Comparison of ENCODE assay signal across 1 cellular context in the genomic region with DNA sequence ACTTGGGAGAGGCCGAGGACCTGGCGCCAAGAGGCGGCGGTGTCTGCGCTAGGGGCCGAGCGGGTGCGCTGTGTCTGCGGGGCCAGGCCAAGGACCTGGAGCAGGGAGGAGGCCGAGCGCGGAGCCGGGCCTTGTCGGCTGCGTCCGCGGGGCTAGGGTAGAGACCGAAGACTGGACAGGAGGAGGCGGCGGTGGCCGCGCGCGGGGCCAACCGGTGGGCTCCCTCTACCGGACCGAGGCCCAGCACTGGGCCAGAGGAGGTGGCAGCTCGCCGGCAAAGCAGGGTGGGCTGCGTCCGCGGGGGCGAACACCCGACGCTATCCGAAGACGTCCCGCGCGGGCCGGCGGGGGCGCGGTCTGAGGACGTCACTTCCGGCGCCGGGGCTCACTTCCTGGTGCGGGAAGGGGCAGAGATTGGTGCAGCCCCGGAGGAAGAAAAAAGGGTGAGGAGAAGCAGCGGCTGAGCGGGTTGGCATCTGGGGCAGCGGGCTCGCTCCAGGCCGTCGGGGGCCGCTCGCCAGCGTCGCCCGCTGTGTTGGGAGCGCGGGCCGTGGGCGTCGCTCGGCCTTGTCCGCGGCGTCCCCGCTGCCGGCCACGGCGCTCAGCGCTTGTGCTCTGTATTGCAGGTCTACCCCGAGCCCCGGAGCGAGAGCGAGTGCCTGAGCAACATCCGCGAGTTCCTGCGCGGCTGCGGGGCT.
A peak's percentile ranks its signal among the peaks of the same experiment; 100 is the strongest.
TF ChIP-seq lines count a peak whose summit lies in the region.

No MANE protein-coding gene starts in this region.

TF ChIP-seq in K562, 482 proteins besides CTCF, POLR2A, EP300 and RAD21 (continued from another document and continues in another):
- TF ChIP-seq BRF2 (IDR thresholded peaks at IDR 0.05; ENCODE audit: borderline replicate concordance, insufficient read depth, insufficient read length), result no peak
- no peak for TF ChIP-seq MEF2A (IDR thresholded peaks at IDR 0.05; ENCODE audit: control insufficient read depth, low read depth, low read length)
- no peak for TF ChIP-seq ZBTB33 (CRISPR knock-in tag; IDR thresholded peaks at IDR 0.05)
- TF ChIP-seq, protein P1, sequence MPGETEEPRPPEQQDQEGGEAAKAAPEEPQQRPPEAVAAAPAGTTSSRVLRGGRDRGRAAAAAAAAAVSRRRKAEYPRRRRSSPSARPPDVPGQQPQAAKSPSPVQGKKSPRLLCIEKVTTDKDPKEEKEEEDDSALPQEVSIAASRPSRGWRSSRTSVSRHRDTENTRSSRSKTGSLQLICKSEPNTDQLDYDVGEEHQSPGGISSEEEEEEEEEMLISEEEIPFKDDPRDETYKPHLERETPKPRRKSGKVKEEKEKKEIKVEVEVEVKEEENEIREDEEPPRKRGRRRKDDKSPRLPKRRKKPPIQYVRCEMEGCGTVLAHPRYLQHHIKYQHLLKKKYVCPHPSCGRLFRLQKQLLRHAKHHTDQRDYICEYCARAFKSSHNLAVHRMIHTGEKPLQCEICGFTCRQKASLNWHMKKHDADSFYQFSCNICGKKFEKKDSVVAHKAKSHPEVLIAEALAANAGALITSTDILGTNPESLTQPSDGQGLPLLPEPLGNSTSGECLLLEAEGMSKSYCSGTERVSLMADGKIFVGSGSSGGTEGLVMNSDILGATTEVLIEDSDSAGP (CRISPR knock-in tag; IDR thresholded peaks at IDR 0.05), result no peak
- TF ChIP-seq SIX5 (IDR thresholded peaks at IDR 0.05; ENCODE audit: borderline replicate concordance in 1 of 2, insufficient read depth in 1 of 2, low read depth in 1 of 2, low read length in 2 of 2), result no peak
- no peak for TF ChIP-seq ZNF764 (CRISPR knock-in tag; IDR thresholded peaks at IDR 0.05; ENCODE audit: low read depth)
- TF ChIP-seq FUS (optimal IDR thresholded peaks at IDR 0.05; ENCODE audit: low read depth, low read length), result no peak
- TF ChIP-seq ZNF316 (IDR thresholded peaks at IDR 0.05), result no peak
- TF ChIP-seq, protein P2, sequence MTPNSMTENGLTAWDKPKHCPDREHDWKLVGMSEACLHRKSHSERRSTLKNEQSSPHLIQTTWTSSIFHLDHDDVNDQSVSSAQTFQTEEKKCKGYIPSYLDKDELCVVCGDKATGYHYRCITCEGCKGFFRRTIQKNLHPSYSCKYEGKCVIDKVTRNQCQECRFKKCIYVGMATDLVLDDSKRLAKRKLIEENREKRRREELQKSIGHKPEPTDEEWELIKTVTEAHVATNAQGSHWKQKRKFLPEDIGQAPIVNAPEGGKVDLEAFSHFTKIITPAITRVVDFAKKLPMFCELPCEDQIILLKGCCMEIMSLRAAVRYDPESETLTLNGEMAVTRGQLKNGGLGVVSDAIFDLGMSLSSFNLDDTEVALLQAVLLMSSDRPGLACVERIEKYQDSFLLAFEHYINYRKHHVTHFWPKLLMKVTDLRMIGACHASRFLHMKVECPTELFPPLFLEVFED (CRISPR knock-in tag; conservative IDR thresholded peaks at IDR 0.05), result no peak
- TF ChIP-seq ZNF511 (CRISPR knock-in tag; IDR thresholded peaks at IDR 0.05), result peak; percentile 88
- peak in 1 of 2 experiments; percentile 30; a peak in 1 of 4 replicates for TF ChIP-seq TBL1XR1 (IDR thresholded peaks at IDR 0.05; ENCODE audit: low read length in 2 of 2)
- no peak for TF ChIP-seq ETV6 (IDR thresholded peaks at IDR 0.05; ENCODE audit: borderline replicate concordance in 1 of 2, low read depth in 2 of 2, low read length in 1 of 2)
- no peak; the same call in 1 of the 2 replicates for TF ChIP-seq ETV6 (CRISPR knock-in tag; IDR thresholded peaks at IDR 0.05; ENCODE audit: borderline replicate concordance)
- TF ChIP-seq ZNF3 (CRISPR knock-in tag; IDR thresholded peaks at IDR 0.05), result no peak
- TF ChIP-seq SMARCB1 (IDR thresholded peaks at IDR 0.05; ENCODE audit: insufficient read length, low read depth), result no peak
- TF ChIP-seq HMGN3 (IDR thresholded peaks at IDR 0.05; ENCODE audit: borderline replicate concordance, extremely low read depth, insufficient read length, low read depth, low read length), result no peak
- TF ChIP-seq ZNF699 (CRISPR knock-in tag; IDR thresholded peaks at IDR 0.05; ENCODE audit: insufficient replicate concordance), result no peak
- no peak for TF ChIP-seq TCF3 (CRISPR knock-in tag; IDR thresholded peaks at IDR 0.05)
- TF ChIP-seq CEBPZ (IDR thresholded peaks at IDR 0.05; ENCODE audit: borderline replicate concordance, low read depth, low read length), result no peak
- peak; percentile 56 for TF ChIP-seq TAF9B (IDR thresholded peaks at IDR 0.05; ENCODE audit: partially characterized antibody)
- no peak for TF ChIP-seq NFIC (IDR thresholded peaks at IDR 0.05)
- peak in 2 of 3 experiments; percentile 76 to 91; a peak in 4 of 6 replicates for TF ChIP-seq ZBTB11 (CRISPR knock-in tag; IDR thresholded peaks at IDR 0.05)
- TF ChIP-seq KAT7 (CRISPR knock-in tag; IDR thresholded peaks at IDR 0.05; ENCODE audit: borderline replicate concordance), result 0 out of 2 replicates have a peak, but pooled peaks have one; percentile 87
- 0 out of 2 replicates have a peak, but pooled peaks have one; percentile 57 for TF ChIP-seq ZBTB1 (CRISPR knock-in tag; IDR thresholded peaks at IDR 0.05; ENCODE audit: borderline replicate concordance, low read depth)
- TF ChIP-seq SP1 (CRISPR knock-in tag; IDR thresholded peaks at IDR 0.05), result peak; percentile 36; the same call in 1 of the 2 replicates
- TF ChIP-seq, protein P3, sequence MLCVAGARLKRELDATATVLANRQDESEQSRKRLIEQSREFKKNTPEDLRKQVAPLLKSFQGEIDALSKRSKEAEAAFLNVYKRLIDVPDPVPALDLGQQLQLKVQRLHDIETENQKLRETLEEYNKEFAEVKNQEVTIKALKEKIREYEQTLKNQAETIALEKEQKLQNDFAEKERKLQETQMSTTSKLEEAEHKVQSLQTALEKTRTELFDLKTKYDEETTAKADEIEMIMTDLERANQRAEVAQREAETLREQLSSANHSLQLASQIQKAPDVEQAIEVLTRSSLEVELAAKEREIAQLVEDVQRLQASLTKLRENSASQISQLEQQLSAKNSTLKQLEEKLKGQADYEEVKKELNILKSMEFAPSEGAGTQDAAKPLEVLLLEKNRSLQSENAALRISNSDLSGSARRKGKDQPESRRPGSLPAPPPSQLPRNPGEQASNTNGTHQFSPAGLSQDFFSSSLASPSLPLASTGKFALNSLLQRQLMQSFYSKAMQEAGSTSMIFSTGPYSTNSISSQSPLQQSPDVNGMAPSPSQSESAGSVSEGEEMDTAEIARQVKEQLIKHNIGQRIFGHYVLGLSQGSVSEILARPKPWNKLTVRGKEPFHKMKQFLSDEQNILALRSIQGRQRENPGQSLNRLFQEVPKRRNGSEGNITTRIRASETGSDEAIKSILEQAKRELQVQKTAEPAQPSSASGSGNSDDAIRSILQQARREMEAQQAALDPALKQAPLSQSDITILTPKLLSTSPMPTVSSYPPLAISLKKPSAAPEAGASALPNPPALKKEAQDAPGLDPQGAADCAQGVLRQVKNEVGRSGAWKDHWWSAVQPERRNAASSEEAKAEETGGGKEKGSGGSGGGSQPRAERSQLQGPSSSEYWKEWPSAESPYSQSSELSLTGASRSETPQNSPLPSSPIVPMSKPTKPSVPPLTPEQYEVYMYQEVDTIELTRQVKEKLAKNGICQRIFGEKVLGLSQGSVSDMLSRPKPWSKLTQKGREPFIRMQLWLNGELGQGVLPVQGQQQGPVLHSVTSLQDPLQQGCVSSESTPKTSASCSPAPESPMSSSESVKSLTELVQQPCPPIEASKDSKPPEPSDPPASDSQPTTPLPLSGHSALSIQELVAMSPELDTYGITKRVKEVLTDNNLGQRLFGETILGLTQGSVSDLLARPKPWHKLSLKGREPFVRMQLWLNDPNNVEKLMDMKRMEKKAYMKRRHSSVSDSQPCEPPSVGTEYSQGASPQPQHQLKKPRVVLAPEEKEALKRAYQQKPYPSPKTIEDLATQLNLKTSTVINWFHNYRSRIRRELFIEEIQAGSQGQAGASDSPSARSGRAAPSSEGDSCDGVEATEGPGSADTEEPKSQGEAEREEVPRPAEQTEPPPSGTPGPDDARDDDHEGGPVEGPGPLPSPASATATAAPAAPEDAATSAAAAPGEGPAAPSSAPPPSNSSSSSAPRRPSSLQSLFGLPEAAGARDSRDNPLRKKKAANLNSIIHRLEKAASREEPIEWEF (CRISPR knock-in tag; IDR thresholded peaks at IDR 0.05), result no peak
- peak; percentile 96 for TF ChIP-seq EGR1 (conservative IDR thresholded peaks at IDR 0.05)
